ENCODE assay signal across 1 cellular context in the genomic region with DNA sequence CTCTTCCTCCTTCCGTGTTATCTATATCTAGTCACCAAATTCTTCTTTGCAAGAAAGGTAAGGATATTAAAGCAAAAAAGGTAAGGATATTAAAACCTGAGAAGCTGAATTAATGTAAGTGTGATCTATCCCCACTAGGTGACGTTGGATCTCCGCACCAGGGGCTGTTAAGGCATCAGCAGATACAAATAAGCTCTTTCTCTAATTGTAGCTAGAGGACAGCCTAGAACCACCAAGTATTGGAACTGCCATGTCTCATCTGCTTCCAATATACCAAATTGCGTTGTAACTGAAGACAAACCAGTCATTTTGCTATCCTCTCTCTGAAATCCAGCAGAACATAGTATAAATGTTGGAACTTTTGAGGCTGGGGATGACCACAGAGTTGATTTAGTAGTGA.
TF ChIP-seq lines count a peak whose summit lies in the region.

No MANE protein-coding gene starts in this region.

TF ChIP-seq in HepG2, 621 proteins besides CTCF, POLR2A, EP300 and RAD21 (continued from another document):
- no peak for TF ChIP-seq ZNF784 (CRISPR knock-in tag; IDR thresholded peaks at IDR 0.05; ENCODE audit: borderline replicate concordance)
- TF ChIP-seq, protein P1, sequence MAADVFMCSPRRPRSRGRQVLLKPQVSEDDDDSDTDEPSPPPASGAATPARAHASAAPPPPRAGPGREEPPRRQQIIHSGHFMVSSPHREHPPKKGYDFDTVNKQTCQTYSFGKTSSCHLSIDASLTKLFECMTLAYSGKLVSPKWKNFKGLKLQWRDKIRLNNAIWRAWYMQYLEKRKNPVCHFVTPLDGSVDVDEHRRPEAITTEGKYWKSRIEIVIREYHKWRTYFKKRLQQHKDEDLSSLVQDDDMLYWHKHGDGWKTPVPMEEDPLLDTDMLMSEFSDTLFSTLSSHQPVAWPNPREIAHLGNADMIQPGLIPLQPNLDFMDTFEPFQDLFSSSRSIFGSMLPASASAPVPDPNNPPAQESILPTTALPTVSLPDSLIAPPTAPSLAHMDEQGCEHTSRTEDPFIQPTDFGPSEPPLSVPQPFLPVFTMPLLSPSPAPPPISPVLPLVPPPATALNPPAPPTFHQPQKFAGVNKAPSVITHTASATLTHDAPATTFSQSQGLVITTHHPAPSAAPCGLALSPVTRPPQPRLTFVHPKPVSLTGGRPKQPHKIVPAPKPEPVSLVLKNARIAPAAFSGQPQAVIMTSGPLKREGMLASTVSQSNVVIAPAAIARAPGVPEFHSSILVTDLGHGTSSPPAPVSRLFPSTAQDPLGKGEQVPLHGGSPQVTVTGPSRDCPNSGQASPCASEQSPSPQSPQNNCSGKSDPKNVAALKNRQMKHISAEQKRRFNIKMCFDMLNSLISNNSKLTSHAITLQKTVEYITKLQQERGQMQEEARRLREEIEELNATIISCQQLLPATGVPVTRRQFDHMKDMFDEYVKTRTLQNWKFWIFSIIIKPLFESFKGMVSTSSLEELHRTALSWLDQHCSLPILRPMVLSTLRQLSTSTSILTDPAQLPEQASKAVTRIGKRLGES (CRISPR knock-in tag; IDR thresholded peaks at IDR 0.05; ENCODE audit: borderline replicate concordance): no peak
